ENCODE assay signal across 1 cellular context in the genomic region with DNA sequence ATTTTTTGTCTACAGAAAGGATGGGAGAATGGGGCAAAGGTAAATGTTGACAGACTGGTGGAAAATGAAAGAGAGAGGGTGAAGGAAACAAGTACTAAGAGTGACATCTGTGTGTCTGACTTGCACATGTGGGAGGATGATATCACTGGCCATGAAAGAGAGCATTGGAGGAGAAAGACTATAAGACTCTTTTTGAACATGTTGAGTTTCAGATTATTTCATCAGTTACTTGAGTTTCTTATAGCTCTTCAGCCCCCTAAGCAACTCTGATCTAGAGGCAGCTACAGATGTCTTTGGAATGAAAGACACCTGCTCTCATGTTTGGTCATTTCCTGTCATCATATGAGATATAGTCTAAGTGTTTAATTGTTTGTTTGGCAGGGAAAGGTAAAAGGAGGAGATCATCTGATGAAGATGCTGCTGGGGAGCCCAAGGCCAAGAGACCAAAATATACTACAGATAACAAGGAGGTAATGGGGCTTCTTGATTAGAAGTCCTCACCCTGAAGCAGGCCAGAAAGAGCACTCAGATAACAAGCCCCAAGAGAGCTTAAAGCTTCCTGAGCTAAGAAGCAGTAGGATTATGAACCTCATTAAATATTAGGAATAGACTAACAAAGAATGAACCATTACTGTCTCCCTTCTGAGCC.
A peak's percentile ranks its signal among the peaks of the same experiment; 100 is the strongest.
TF ChIP-seq lines count a peak whose summit lies in the region.

No MANE protein-coding gene starts in this region.

TF ChIP-seq in K562, 482 proteins besides CTCF, POLR2A, EP300 and RAD21 (continues in another document):
- TF ChIP-seq ZKSCAN8 (CRISPR knock-in tag; IDR thresholded peaks at IDR 0.05) (0 out of 2 replicates have a peak, but pooled peaks have one; percentile 41), ETV1 (tag; conservative IDR thresholded peaks at IDR 0.05; ENCODE audit: low read depth) (no peak), HLTF (IDR thresholded peaks at IDR 0.05) (no peak), NR2F6 (CRISPR knock-in tag; IDR thresholded peaks at IDR 0.05) (no peak), ATF3 (IDR thresholded peaks at IDR 0.05) (peak; percentile 48; the same call in 1 of the 2 replicates), ATF3 (CRISPR knock-in tag; conservative IDR thresholded peaks at IDR 0.05) (no peak), MED1 (CRISPR knock-in tag; IDR thresholded peaks at IDR 0.05; ENCODE audit: borderline replicate concordance) (no peak), TRIM24 (IDR thresholded peaks at IDR 0.05) (peak in 1 of 2 experiments; percentile 37; a peak in 1 of 4 replicates), GABPB1 (CRISPR knock-in tag; IDR thresholded peaks at IDR 0.05) (no peak), BRD9 (IDR thresholded peaks at IDR 0.05; ENCODE audit: low read depth, partially characterized antibody) (no peak), CEBPG (CRISPR knock-in tag; IDR thresholded peaks at IDR 0.05) (no peak), CEBPG (tag; conservative IDR thresholded peaks at IDR 0.05 in 1 of 2, IDR thresholded peaks at IDR 0.05 in 1 of 2) (peak in 1 of 2 experiments; percentile 69; a peak in 2 of 4 replicates), CXXC5 (CRISPR knock-in tag; IDR thresholded peaks at IDR 0.05) (0 out of 2 replicates have a peak, but pooled peaks have one; percentile 27), ZNF584 (CRISPR knock-in tag; IDR thresholded peaks at IDR 0.05; ENCODE audit: low read depth) (peak; percentile 68; the same call in 1 of the 2 replicates), NCOA6 (IDR thresholded peaks at IDR 0.05) (no peak), PKNOX1 (IDR thresholded peaks at IDR 0.05) (peak; percentile 62; the same call in 1 of the 2 replicates), ATF7 (IDR thresholded peaks at IDR 0.05) (0 out of 2 replicates have a peak, but pooled peaks have one; percentile 24), DMBX1 (CRISPR knock-in tag; IDR thresholded peaks at IDR 0.05; ENCODE audit: borderline replicate concordance) (0 out of 2 replicates have a peak, but pooled peaks have one; percentile 47), ZNF592 (IDR thresholded peaks at IDR 0.05) (0 out of 2 replicates have a peak, but pooled peaks have one; percentile 30), ZNF311 (CRISPR knock-in tag; IDR thresholded peaks at IDR 0.05) (no peak), ZNF668 (CRISPR knock-in tag; IDR thresholded peaks at IDR 0.05) (no peak), ZNF384 (IDR thresholded peaks at IDR 0.05; ENCODE audit: low read depth, low read length) (no peak), TAL1 (IDR thresholded peaks at IDR 0.05) (peak; percentile 49), SOX6 (IDR thresholded peaks at IDR 0.05) (0 out of 2 replicates have a peak, but pooled peaks have one; percentile 41), NELFE (IDR thresholded peaks at IDR 0.05; ENCODE audit: insufficient read depth, insufficient read length) (no peak), TEAD4 (IDR thresholded peaks at IDR 0.05; ENCODE audit: low read length) (no peak), TEAD4 (CRISPR knock-in tag; IDR thresholded peaks at IDR 0.05; ENCODE audit: borderline replicate concordance) (no peak), ZNF589 (CRISPR knock-in tag; IDR thresholded peaks at IDR 0.05; ENCODE audit: low read depth) (0 out of 2 replicates have a peak, but pooled peaks have one; percentile 44), ARID1B (IDR thresholded peaks at IDR 0.05) (peak; percentile 47; the same call in 1 of the 2 replicates), ZNF175 (CRISPR knock-in tag; IDR thresholded peaks at IDR 0.05; ENCODE audit: low read depth) (peak; percentile 86; the same call in 1 of the 2 replicates), SPI1 (IDR thresholded peaks at IDR 0.05; ENCODE audit: borderline replicate concordance, low read depth, low read length) (no peak), PURB (CRISPR knock-in tag; IDR thresholded peaks at IDR 0.05; ENCODE audit: low read depth) (no peak), ZBED1 (IDR thresholded peaks at IDR 0.05) (no peak)
- TF ChIP-seq, protein P1, sequence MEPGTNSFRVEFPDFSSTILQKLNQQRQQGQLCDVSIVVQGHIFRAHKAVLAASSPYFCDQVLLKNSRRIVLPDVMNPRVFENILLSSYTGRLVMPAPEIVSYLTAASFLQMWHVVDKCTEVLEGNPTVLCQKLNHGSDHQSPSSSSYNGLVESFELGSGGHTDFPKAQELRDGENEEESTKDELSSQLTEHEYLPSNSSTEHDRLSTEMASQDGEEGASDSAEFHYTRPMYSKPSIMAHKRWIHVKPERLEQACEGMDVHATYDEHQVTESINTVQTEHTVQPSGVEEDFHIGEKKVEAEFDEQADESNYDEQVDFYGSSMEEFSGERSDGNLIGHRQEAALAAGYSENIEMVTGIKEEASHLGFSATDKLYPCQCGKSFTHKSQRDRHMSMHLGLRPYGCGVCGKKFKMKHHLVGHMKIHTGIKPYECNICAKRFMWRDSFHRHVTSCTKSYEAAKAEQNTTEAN (CRISPR knock-in tag; IDR thresholded peaks at IDR 0.05): no peak
- TF ChIP-seq, protein P2, sequence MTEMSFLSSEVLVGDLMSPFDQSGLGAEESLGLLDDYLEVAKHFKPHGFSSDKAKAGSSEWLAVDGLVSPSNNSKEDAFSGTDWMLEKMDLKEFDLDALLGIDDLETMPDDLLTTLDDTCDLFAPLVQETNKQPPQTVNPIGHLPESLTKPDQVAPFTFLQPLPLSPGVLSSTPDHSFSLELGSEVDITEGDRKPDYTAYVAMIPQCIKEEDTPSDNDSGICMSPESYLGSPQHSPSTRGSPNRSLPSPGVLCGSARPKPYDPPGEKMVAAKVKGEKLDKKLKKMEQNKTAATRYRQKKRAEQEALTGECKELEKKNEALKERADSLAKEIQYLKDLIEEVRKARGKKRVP (CRISPR knock-in tag; IDR thresholded peaks at IDR 0.05): 0 out of 2 replicates have a peak, but pooled peaks have one; percentile 16
- TF ChIP-seq, protein P3, sequence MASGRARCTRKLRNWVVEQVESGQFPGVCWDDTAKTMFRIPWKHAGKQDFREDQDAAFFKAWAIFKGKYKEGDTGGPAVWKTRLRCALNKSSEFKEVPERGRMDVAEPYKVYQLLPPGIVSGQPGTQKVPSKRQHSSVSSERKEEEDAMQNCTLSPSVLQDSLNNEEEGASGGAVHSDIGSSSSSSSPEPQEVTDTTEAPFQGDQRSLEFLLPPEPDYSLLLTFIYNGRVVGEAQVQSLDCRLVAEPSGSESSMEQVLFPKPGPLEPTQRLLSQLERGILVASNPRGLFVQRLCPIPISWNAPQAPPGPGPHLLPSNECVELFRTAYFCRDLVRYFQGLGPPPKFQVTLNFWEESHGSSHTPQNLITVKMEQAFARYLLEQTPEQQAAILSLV (tag; IDR thresholded peaks at IDR 0.05): no peak
- TF ChIP-seq, protein P4, sequence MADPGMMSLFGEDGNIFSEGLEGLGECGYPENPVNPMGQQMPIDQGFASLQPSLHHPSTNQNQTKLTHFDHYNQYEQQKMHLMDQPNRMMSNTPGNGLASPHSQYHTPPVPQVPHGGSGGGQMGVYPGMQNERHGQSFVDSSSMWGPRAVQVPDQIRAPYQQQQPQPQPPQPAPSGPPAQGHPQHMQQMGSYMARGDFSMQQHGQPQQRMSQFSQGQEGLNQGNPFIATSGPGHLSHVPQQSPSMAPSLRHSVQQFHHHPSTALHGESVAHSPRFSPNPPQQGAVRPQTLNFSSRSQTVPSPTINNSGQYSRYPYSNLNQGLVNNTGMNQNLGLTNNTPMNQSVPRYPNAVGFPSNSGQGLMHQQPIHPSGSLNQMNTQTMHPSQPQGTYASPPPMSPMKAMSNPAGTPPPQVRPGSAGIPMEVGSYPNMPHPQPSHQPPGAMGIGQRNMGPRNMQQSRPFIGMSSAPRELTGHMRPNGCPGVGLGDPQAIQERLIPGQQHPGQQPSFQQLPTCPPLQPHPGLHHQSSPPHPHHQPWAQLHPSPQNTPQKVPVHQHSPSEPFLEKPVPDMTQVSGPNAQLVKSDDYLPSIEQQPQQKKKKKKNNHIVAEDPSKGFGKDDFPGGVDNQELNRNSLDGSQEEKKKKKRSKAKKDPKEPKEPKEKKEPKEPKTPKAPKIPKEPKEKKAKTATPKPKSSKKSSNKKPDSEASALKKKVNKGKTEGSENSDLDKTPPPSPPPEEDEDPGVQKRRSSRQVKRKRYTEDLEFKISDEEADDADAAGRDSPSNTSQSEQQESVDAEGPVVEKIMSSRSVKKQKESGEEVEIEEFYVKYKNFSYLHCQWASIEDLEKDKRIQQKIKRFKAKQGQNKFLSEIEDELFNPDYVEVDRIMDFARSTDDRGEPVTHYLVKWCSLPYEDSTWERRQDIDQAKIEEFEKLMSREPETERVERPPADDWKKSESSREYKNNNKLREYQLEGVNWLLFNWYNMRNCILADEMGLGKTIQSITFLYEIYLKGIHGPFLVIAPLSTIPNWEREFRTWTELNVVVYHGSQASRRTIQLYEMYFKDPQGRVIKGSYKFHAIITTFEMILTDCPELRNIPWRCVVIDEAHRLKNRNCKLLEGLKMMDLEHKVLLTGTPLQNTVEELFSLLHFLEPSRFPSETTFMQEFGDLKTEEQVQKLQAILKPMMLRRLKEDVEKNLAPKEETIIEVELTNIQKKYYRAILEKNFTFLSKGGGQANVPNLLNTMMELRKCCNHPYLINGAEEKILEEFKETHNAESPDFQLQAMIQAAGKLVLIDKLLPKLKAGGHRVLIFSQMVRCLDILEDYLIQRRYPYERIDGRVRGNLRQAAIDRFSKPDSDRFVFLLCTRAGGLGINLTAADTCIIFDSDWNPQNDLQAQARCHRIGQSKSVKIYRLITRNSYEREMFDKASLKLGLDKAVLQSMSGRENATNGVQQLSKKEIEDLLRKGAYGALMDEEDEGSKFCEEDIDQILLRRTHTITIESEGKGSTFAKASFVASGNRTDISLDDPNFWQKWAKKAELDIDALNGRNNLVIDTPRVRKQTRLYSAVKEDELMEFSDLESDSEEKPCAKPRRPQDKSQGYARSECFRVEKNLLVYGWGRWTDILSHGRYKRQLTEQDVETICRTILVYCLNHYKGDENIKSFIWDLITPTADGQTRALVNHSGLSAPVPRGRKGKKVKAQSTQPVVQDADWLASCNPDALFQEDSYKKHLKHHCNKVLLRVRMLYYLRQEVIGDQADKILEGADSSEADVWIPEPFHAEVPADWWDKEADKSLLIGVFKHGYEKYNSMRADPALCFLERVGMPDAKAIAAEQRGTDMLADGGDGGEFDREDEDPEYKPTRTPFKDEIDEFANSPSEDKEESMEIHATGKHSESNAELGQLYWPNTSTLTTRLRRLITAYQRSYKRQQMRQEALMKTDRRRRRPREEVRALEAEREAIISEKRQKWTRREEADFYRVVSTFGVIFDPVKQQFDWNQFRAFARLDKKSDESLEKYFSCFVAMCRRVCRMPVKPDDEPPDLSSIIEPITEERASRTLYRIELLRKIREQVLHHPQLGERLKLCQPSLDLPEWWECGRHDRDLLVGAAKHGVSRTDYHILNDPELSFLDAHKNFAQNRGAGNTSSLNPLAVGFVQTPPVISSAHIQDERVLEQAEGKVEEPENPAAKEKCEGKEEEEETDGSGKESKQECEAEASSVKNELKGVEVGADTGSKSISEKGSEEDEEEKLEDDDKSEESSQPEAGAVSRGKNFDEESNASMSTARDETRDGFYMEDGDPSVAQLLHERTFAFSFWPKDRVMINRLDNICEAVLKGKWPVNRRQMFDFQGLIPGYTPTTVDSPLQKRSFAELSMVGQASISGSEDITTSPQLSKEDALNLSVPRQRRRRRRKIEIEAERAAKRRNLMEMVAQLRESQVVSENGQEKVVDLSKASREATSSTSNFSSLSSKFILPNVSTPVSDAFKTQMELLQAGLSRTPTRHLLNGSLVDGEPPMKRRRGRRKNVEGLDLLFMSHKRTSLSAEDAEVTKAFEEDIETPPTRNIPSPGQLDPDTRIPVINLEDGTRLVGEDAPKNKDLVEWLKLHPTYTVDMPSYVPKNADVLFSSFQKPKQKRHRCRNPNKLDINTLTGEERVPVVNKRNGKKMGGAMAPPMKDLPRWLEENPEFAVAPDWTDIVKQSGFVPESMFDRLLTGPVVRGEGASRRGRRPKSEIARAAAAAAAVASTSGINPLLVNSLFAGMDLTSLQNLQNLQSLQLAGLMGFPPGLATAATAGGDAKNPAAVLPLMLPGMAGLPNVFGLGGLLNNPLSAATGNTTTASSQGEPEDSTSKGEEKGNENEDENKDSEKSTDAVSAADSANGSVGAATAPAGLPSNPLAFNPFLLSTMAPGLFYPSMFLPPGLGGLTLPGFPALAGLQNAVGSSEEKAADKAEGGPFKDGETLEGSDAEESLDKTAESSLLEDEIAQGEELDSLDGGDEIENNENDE (IDR thresholded peaks at IDR 0.05; ENCODE audit: low read depth, low read length): no peak
